Comparison of ENCODE assay signal across 18 cellular contexts in genomic region chr11:19602406-19602805, GRCh38.
"Had no signal": no experiment of that assay in that cellular context is flagged by ENCODE, and none has a peak within 500 bp of the region (broad histone marks: within the 10 kb centered on the region; RNA-seq: fewer than 3 reads in every experiment).

No MANE protein-coding gene starts in this region.

- H3K27ac ChIP-seq: epithelial cell of prostate, esophagus squamous epithelium, foreskin keratinocyte, hepatocyte, ovary, right atrium auricular region, sigmoid colon, transverse colon had no signal

- H3K27me3 ChIP-seq: esophagus squamous epithelium, hepatocyte, ovary, right atrium auricular region, sigmoid colon, transverse colon had no signal

- H2AFZ ChIP-seq: hepatocyte had no signal

- H3K9me3 ChIP-seq: esophagus squamous epithelium, ovary, right atrium auricular region, sigmoid colon, transverse colon had no signal

- H3K4me1 ChIP-seq: foreskin keratinocyte had no signal

- H3K36me3 ChIP-seq: esophagus squamous epithelium, ovary, right atrium auricular region, sigmoid colon, transverse colon had no signal

- H3K79me2 ChIP-seq: hepatocyte had no signal

- H3K36me3 Mint-ChIP-seq: natural killer cell; stimulated activated memory B cell treated with anti-CD40 and anti-IgM and Interleukin-4, amounts not matched to agents 10 μg/mL and 1 μg/mL and 100 μg/mL, for 72 hours had no signal

- H3K27ac Mint-ChIP-seq: dendritic cell treated with granulocyte-macrophage colony-stimulating factor and Interleukin-4, amounts not matched to agents 40 ng/mL and 50 ng/mL, for 4 days; effector memory CD8-positive, alpha-beta T cell; natural killer cell; stimulated activated memory B cell treated with anti-CD40 and anti-IgM and Interleukin-4, amounts not matched to agents 10 μg/mL and 1 μg/mL and 100 μg/mL, for 72 hours; stimulated activated naive CD8-positive, alpha-beta T cell treated with anti-CD3 and anti-CD28 coated beads, Interleukin-15, Interleukin-2, amounts not matched to agents 100 ng/mL and 50 ng/mL, for 24 hours had no signal

- H3K4me1 Mint-ChIP-seq: natural killer cell; stimulated activated memory B cell treated with anti-CD40 and anti-IgM and Interleukin-4, amounts not matched to agents 10 μg/mL and 1 μg/mL and 100 μg/mL, for 72 hours had no signal

- ATAC-seq: effector memory CD8-positive, alpha-beta T cell; foreskin keratinocyte; natural killer cell; stimulated activated memory B cell treated with anti-CD40 and anti-IgM and Interleukin-4, amounts not matched to agents 10 μg/mL and 1 μg/mL and 100 μg/mL, for 72 hours had no signal

- H3K9me3 Mint-ChIP-seq: dendritic cell treated with granulocyte-macrophage colony-stimulating factor and Interleukin-4, amounts not matched to agents 40 ng/mL and 50 ng/mL, for 4 days; effector memory CD8-positive, alpha-beta T cell; natural killer cell; stimulated activated naive CD8-positive, alpha-beta T cell treated with anti-CD3 and anti-CD28 coated beads, Interleukin-15, Interleukin-2, amounts not matched to agents 100 ng/mL and 50 ng/mL, for 24 hours had no signal

- DNase-seq: cerebellar nuclear complex; effector memory CD8-positive, alpha-beta T cell; esophagus squamous epithelium; foreskin keratinocyte; head of caudate nucleus; natural killer cell; ovary; sigmoid colon; stimulated activated CD4-positive, alpha-beta T cell treated with anti-CD3 and anti-CD28 coated beads, Interleukin-4, amount 100 ng/mL, for 24 hours; transverse colon had no signal

- H3K4me3 Mint-ChIP-seq: dendritic cell treated with granulocyte-macrophage colony-stimulating factor and Interleukin-4, amounts not matched to agents 40 ng/mL and 50 ng/mL, for 4 days; effector memory CD8-positive, alpha-beta T cell; natural killer cell; neural crest cell; stimulated activated memory B cell treated with anti-CD40 and anti-IgM and Interleukin-4, amounts not matched to agents 10 μg/mL and 1 μg/mL and 100 μg/mL, for 72 hours; stimulated activated naive CD8-positive, alpha-beta T cell treated with anti-CD3 and anti-CD28 coated beads, Interleukin-15, Interleukin-2, amounts not matched to agents 100 ng/mL and 50 ng/mL, for 24 hours had no signal

- H3K4me2 ChIP-seq: hepatocyte, smooth muscle cell had no signal

- H3K4me3 ChIP-seq: esophagus squamous epithelium, hepatocyte, ovary, right atrium auricular region, sigmoid colon, smooth muscle cell, transverse colon had no signal
